Comparison of ENCODE assay signal across 25 cellular contexts in the genomic region with DNA sequence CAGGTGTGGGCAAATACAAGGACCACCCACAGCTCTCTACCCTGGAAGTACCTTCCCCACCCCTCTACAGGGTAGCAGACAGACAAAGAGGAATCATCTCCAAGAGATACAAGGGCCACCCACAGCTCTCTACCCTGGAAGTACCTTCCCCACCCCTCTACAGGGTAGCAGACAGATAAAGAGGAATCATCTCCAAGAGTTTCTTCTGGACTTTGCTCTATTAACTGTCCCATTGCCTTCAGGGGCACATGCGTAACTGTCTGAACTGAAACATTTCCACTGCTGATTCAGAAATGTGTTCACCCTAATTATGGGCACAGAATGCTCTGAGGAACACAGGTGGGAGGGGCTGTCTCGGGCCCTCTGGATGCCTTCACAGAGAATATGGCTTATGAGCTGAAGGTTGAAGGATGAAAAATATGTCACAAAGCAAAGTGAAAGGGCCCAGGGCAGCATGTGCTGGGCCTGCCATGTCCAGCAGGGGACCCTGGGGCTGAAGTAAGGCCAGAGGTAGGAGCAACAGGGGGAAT. TPM values are rescaled to one million over a fixed set of nuclear protein-coding genes. Genes with fewer than 3 reads are reported as not detected.
A peak's percentile ranks its signal among the peaks of the same experiment; 100 is the strongest.
DNase-seq lines count a peak whose midpoint lies in the region; ATAC-seq, FAIRE-seq and TF ChIP-seq lines count a peak whose summit lies in the region.
"Had no signal": no experiment of that assay in that cellular context is flagged by ENCODE, and none has a peak within 500 bp of the region (broad histone marks: within the 10 kb centered on the region; RNA-seq: fewer than 3 reads in every experiment).

No MANE protein-coding gene starts in this region.

- no peak overlapping the region for H2BK15ac ChIP-seq in H9 (ENCODE audit: low read depth, low read length)

- H3K36me3 ChIP-seq in PC-3 (ENCODE audit: low read depth, low read length) (no peaks in the 10 kb centered on the region), kidney (ENCODE audit: control insufficient read depth in 1 of 2, insufficient read depth in 2 of 2, low read length in 2 of 2) (peaks cover 0 to 2% of the 10 kb centered on the region in 2 donors)
- H3K36me3 ChIP-seq: BLaER1, heart right ventricle had no signal

- H2BK12ac ChIP-seq in H9 (ENCODE audit: insufficient read length, low read depth, low read length), result no peak overlapping the region

- H3K27ac ChIP-seq in H9 (ENCODE audit: insufficient read length, low read depth, low read length) (peak overlapping the region; percentile 80), PC-3 (ENCODE audit: low read length) (no peak overlapping the region), kidney (ENCODE audit: low read depth in 2 of 2, low read length in 2 of 2) (no peak overlapping the region)
- H3K27ac ChIP-seq: BLaER1, heart right ventricle, testis had no signal

- H2AFZ ChIP-seq in H9 (ENCODE audit: low read length) (no peak overlapping the region), PC-3 (ENCODE audit: low read length) (no peak overlapping the region)

- no peak overlapping the region for H3K14ac ChIP-seq in H9 (ENCODE audit: insufficient read depth, low read length)

- H4K91ac ChIP-seq in H9 (ENCODE audit: insufficient read length, low read depth, low read length), result no peak overlapping the region

- TF ChIP-seq CTCF in H9 (conservative IDR thresholded peaks at IDR 0.05) (peak; percentile 49; the same call in 2 of the 3 replicates), PC-3 (conservative IDR thresholded peaks at IDR 0.05; ENCODE audit: low read depth, low read length) (peak; percentile 29; the same call in 1 of the 2 replicates), epithelial cell of proximal tubule (conservative IDR thresholded peaks at IDR 0.05; ENCODE audit: low read depth, low read length) (peak; percentile 23), kidney (IDR thresholded peaks at IDR 0.05; ENCODE audit: borderline replicate concordance, extremely low read depth, insufficient read depth) (no peak)

- H3K18ac ChIP-seq in H9 (ENCODE audit: insufficient read length, low read depth, low read length), result no peak overlapping the region

- peaks cover 22 to 27% (median 25%) of the 10 kb centered on the region in 3 experiments for H3K36me3 Mint-ChIP-seq in H9 (ENCODE audit: insufficient read depth in 1 of 3, low read depth in 3 of 3)
- peaks cover 5% of the 10 kb centered on the region for H3K36me3 Mint-ChIP-seq in activated naive CD4-positive, alpha-beta T cell treated with anti-CD3 and anti-CD28 coated beads for 36 hours (ENCODE audit: low read depth)

- no peak overlapping the region for H4K8ac ChIP-seq in H9 (replicated peaks; ENCODE audit: insufficient read length, low read depth, low read length)

- no peaks in the 10 kb centered on the region for H4K20me1 ChIP-seq in H9 (ENCODE audit: control insufficient read depth, insufficient read depth, insufficient read length)
- H4K20me1 ChIP-seq in PC-3 (ENCODE audit: low read length), result no peaks in the 10 kb centered on the region
- H4K20me1 ChIP-seq: BLaER1 had no signal

- no peak overlapping the region for H2AK5ac ChIP-seq in H9 (ENCODE audit: insufficient read length, low read length)

- H3K27ac Mint-ChIP-seq in H9, result peak overlapping the region; percentile 65 to 95 (median 89); a peak in 5 of 7 replicates
- H3K27ac Mint-ChIP-seq in activated naive CD4-positive, alpha-beta T cell treated with anti-CD3 and anti-CD28 coated beads for 36 hours, result no peak overlapping the region
- H3K27ac Mint-ChIP-seq: nephron had no signal

- no peaks in the 10 kb centered on the region for H3K9me3 Mint-ChIP-seq in H9
- no peaks in the 10 kb centered on the region for H3K9me3 Mint-ChIP-seq in activated naive CD4-positive, alpha-beta T cell treated with anti-CD3 and anti-CD28 coated beads for 36 hours
- H3K9me3 Mint-ChIP-seq: central memory CD8-positive, alpha-beta T cell; nephron had no signal

- no peak overlapping the region for H2BK20ac ChIP-seq in H9 (ENCODE audit: low read depth, low read length, poor library complexity, severe bottlenecking)

- peak overlapping the region; percentile 28 for H3K4me2 ChIP-seq in H9 (ENCODE audit: insufficient read depth, insufficient read length, low read length)
- no peak overlapping the region for H3K4me2 ChIP-seq in PC-3 (ENCODE audit: low read length)
- H3K4me2 ChIP-seq: BLaER1 had no signal

- no peak overlapping the region for H3T11ph ChIP-seq in H9 (ENCODE audit: low read length)

- no peaks in the 10 kb centered on the region for H3F3A ChIP-seq in PC-3 (ENCODE audit: low read length, unreplicated experiment)

- no TSS peak for BruUV-seq in PC-3 (replicated peaks; lab: Mats Ljungman, UMichigan)

- no CpG with 5 or more reads among the region's 2 CpGs for WGBS in H9 (ENCODE audit: extremely low coverage, insufficient read length, low lambda C conversion rate)

- H3K27me3 Mint-ChIP-seq in H9 (ENCODE audit: low read depth), result no peaks in the 10 kb centered on the region
- no peaks in the 10 kb centered on the region for H3K27me3 Mint-ChIP-seq in activated naive CD4-positive, alpha-beta T cell treated with anti-CD3 and anti-CD28 coated beads for 36 hours (ENCODE audit: low read depth)
- H3K27me3 Mint-ChIP-seq: central memory CD8-positive, alpha-beta T cell had no signal

- POLR2A ChIA-PET in PC-3 (lab: Charles Lee; ENCODE audit: unreplicated experiment), result interaction anchor here (0.6 kb wide), 1 partner anchor 144 kb away, joined by 3 read pairs; no protein-coding TSS in a partner anchor

- H3K27me3 ChIP-seq in H9 (ENCODE audit: insufficient read depth, low read length), result no peaks in the 10 kb centered on the region
- H3K27me3 ChIP-seq in PC-3 (ENCODE audit: low read length), result no peaks in the 10 kb centered on the region
- H3K27me3 ChIP-seq: BLaER1, heart right ventricle, spleen, testis had no signal

- H4K5ac ChIP-seq in H9 (ENCODE audit: insufficient read length, low read depth, low read length), result no peak overlapping the region

- H3K4me3 ChIP-seq in PC-3 (ENCODE audit: low read length) (no peak overlapping the region), epithelial cell of proximal tubule (ENCODE audit: low read depth, low read length) (no peak overlapping the region), kidney (ENCODE audit: low read length in 2 of 2) (no peak overlapping the region)
- H3K4me3 ChIP-seq: BLaER1, heart right ventricle, spleen, testis had no signal

- H3K9me3 ChIP-seq in H9 (ENCODE audit: control insufficient read depth, low read depth, low read length), result no peaks in the 10 kb centered on the region
- no peaks in the 10 kb centered on the region for H3K9me3 ChIP-seq in PC-3 (ENCODE audit: low read length)
- H3K9me3 ChIP-seq in kidney (ENCODE audit: control insufficient read depth in 1 of 2, low read length in 2 of 2), result no peaks in the 10 kb centered on the region
- H3K9me3 ChIP-seq: BLaER1, heart right ventricle, spleen, testis had no signal

- ATAC-seq in PC-3 (no peak), HG03135 (IDR thresholded peaks at IDR 0.05; ENCODE audit: unreplicated experiment) (no peak)
- ATAC-seq in stimulated activated naive CD8-positive, alpha-beta T cell treated with anti-CD3 and anti-CD28 coated beads, Interleukin-15, Interleukin-2, amounts not matched to agents 100 U/mL and 50 U/mL, for 24 hours, result no peak
- ATAC-seq: heart right ventricle, SK-N-SH treated with all-trans-retinoic acid at 6 μM for 48 hours had no signal

- H3K4me1 ChIP-seq in H9 (ENCODE audit: insufficient read depth, low read length), result peaks cover 32% of the 10 kb centered on the region
- H3K4me1 ChIP-seq in PC-3 (ENCODE audit: insufficient read depth, low read length), result peaks cover 50% of the 10 kb centered on the region
- peaks cover 2 to 9% of the 10 kb centered on the region in 2 donors for H3K4me1 ChIP-seq in kidney (ENCODE audit: control insufficient read depth in 1 of 2, insufficient read depth in 1 of 2, low read depth in 1 of 2, low read length in 2 of 2)
- H3K4me1 ChIP-seq: testis had no signal

- H3K79me1 ChIP-seq in H9 (ENCODE audit: insufficient read depth, low read depth, low read length, poor library complexity, severe bottlenecking), result no peaks in the 10 kb centered on the region

- CTCF ChIA-PET in PC-3 (lab: Charles Lee), result interaction anchor here (1.4 kb wide), 1 partner anchor 143 kb away, joined by 15 read pairs; no protein-coding TSS in a partner anchor
- CTCF ChIA-PET in activated naive CD4-positive, alpha-beta T cell treated with anti-CD3 and anti-CD28 coated beads for 36 hours (lab: Charles Lee), result no interaction called here

- peaks cover 49 to 53% of the 10 kb centered on the region in 2 experiments for H3K4me1 Mint-ChIP-seq in H9
- no peaks in the 10 kb centered on the region for H3K4me1 Mint-ChIP-seq in activated naive CD4-positive, alpha-beta T cell treated with anti-CD3 and anti-CD28 coated beads for 36 hours (ENCODE audit: low read depth)
- H3K4me1 Mint-ChIP-seq: central memory CD8-positive, alpha-beta T cell had no signal

- H3K4ac ChIP-seq in H9 (ENCODE audit: low read depth, low read length), result no peak overlapping the region

- DNase-seq in H9 (no peak), PC-3 (no peak), epithelial cell of proximal tubule (ENCODE audit: low read depth) (no peak), renal cortical epithelial cell (ENCODE audit: low read depth) (peak; percentile 42), kidney (no peak)
- no peak for DNase-seq in stimulated activated naive CD8-positive, alpha-beta T cell treated with anti-CD3 and anti-CD28 coated beads, Interleukin-15, Interleukin-2, amounts not matched to agents 100 U/mL and 50 U/mL, for 24 hours
- no peak for DNase-seq in activated naive CD4-positive, alpha-beta T cell treated with anti-CD3 and anti-CD28 coated beads for 36 hours
- DNase-seq: activated CD4-positive, alpha-beta T cell treated with anti-CD3 and anti-CD28 coated beads for 4 hours; activated CD8-positive, alpha-beta memory T cell treated with anti-CD3 and anti-CD28 coated beads, Interleukin-2, amount 50 U/mL, for 4 hours; activated gamma-delta T cell treated with Interleukin-2 at 50 U/mL for 16 hours; amniotic stem cell; GF-D8; heart right ventricle; NCI-H1417 treated with DMSO at 0.1 percent for 48 hours; NCI-H82; spleen; T1000; testis had no signal

- no peaks in the 10 kb centered on the region for H3K23me2 ChIP-seq in H9 (ENCODE audit: insufficient read length, low read depth, low read length, poor library complexity, severe bottlenecking)

- no peak overlapping the region for H3K56ac ChIP-seq in H9 (ENCODE audit: insufficient read length, low read depth, low read length)

- no peak for FAIRE-seq in kidney (lab: Jason Lieb, UNC)
- FAIRE-seq: H54, keratinocyte had no signal

- H2BK120ac ChIP-seq in H9 (ENCODE audit: low read depth, low read length, poor library complexity, severe bottlenecking), result no peak overlapping the region

- H3K23ac ChIP-seq in H9 (ENCODE audit: insufficient read length, low read depth, low read length), result no peak overlapping the region

- intact Hi-C loops in PC-3 (cut with micrococcal nuclease) (no loop called here), kidney (cut with DNase I) (no loop called here)
- intact Hi-C loops in activated naive CD4-positive, alpha-beta T cell treated with anti-CD3 and anti-CD28 coated beads for 36 hours (cut with micrococcal nuclease), result no loop called here

- H3K79me2 ChIP-seq in H9 (ENCODE audit: insufficient read depth, low read length) (no peaks in the 10 kb centered on the region), PC-3 (ENCODE audit: low read length) (no peaks in the 10 kb centered on the region)

- H2BK5ac ChIP-seq in H9 (ENCODE audit: insufficient read length, low read length), result no peak overlapping the region

- peak overlapping the region in 1 of 2 experiments; percentile 59; a peak in 2 of 5 replicates for H3K4me3 Mint-ChIP-seq in H9
- no peak overlapping the region for H3K4me3 Mint-ChIP-seq in activated naive CD4-positive, alpha-beta T cell treated with anti-CD3 and anti-CD28 coated beads for 36 hours
- H3K4me3 Mint-ChIP-seq: central memory CD8-positive, alpha-beta T cell; nephron had no signal

- no peak overlapping the region for H3K9ac ChIP-seq in H9 (ENCODE audit: extremely low read depth, insufficient read length, low read length)
- no peak overlapping the region for H3K9ac ChIP-seq in PC-3 (ENCODE audit: low read length)
- no peak overlapping the region for H3K9ac ChIP-seq in kidney (ENCODE audit: low read length in 2 of 2)
- H3K9ac ChIP-seq: BLaER1 had no signal

- no peaks in the 10 kb centered on the region for H3K9me2 ChIP-seq in PC-3 (replicated peaks; ENCODE audit: low read length)

RNA-seq across cellular contexts. Expression of gene ZNF281, which starts 43.9 kb away (rescaled TPM):
- total RNA-seq in H9 (2021), result 71.9 and 75.2 TPM in 2 replicates
- total RNA-seq in PC-3 (2014; rRNA removed), result 23.3 and 26.6 TPM in 2 replicates
- total RNA-seq in epithelial cell of proximal tubule, result 17.4 and 18.0 TPM in 2 replicates
- 28.0 and 38.0 TPM in 2 replicates for total RNA-seq in renal cortical epithelial cell
- total RNA-seq in kidney, result 13.1 TPM
- polyA plus RNA-seq in kidney (ENCODE audit: insufficient read depth, low read depth, low replicate concordance), result 4.0 TPM
- 1 to 10 TPM; 6.4 to 7.5 TPM for total RNA-seq in activated naive CD4-positive, alpha-beta T cell treated with anti-CD3 and anti-CD28 coated beads for 36 hours
